ENCODE assay signal across 16 cellular contexts in genomic region chr4:59848457-59848856, GRCh38.
A peak's percentile ranks its signal among the peaks of the same experiment; 100 is the strongest.
DNase-seq lines count a peak whose midpoint lies in the region; ATAC-seq and TF ChIP-seq lines count a peak whose summit lies in the region.
"Had no signal": no experiment of that assay in that cellular context is flagged by ENCODE, and none has a peak within 500 bp of the region (broad histone marks: within the 10 kb centered on the region; RNA-seq: fewer than 3 reads in every experiment).

No MANE protein-coding gene starts in this region.

- H3K4me3 Mint-ChIP-seq in GM23338 (no peak overlapping the region), neural progenitor cell (no peak overlapping the region)
- H3K4me3 Mint-ChIP-seq: CD14-positive monocyte; CD8-positive, alpha-beta T cell had no signal

- H3K9me3 ChIP-seq in neural progenitor cell (ENCODE audit: low read depth): no peaks in the 10 kb centered on the region
- H3K9me3 ChIP-seq in sigmoid colon: no peaks in the 10 kb centered on the region

- H3K9me3 Mint-ChIP-seq in GM23338 (peaks cover 6% of the 10 kb centered on the region; the same call in 2 of the 3 replicates), neural progenitor cell (peaks cover 27% of the 10 kb centered on the region)

- no peaks in the 10 kb centered on the region for H3K9me2 ChIP-seq in GM23338 (ENCODE audit: insufficient read depth)

- no peak for TF ChIP-seq POLR2A in sigmoid colon (IDR thresholded peaks at IDR 0.05)

- no peaks in the 10 kb centered on the region for H3K36me3 ChIP-seq in GM23338 (ENCODE audit: insufficient read depth)
- no peaks in the 10 kb centered on the region for H3K36me3 ChIP-seq in neural progenitor cell
- no peaks in the 10 kb centered on the region for H3K36me3 ChIP-seq in sigmoid colon

- H4K20me1 ChIP-seq in GM23338 (replicated peaks; ENCODE audit: insufficient read depth) (no peaks in the 10 kb centered on the region), neural progenitor cell (ENCODE audit: low read depth) (no peaks in the 10 kb centered on the region)

- no peak overlapping the region for H3K4me2 ChIP-seq in GM23338
- no peak overlapping the region for H3K4me2 ChIP-seq in neural progenitor cell

- H3K27ac Mint-ChIP-seq in GM23338 (no peak overlapping the region), neural progenitor cell (no peak overlapping the region)
- H3K27ac Mint-ChIP-seq: CD14-positive monocyte; CD8-positive, alpha-beta T cell had no signal

- H3K4me1 Mint-ChIP-seq in GM23338 (no peaks in the 10 kb centered on the region), neural progenitor cell (peaks cover 25% of the 10 kb centered on the region)
- H3K4me1 Mint-ChIP-seq: CD14-positive monocyte had no signal

- H2AFZ ChIP-seq in GM23338 (peak overlapping the region; percentile 38; the same call in 1 of the 2 replicates), neural progenitor cell (replicated peaks) (no peak overlapping the region)

- H3K4me3 ChIP-seq in GM23338 (no peak overlapping the region), neural progenitor cell (no peak overlapping the region), sigmoid colon (no peak overlapping the region)

- H3K36me3 Mint-ChIP-seq in GM23338 (ENCODE audit: low read depth) (no peaks in the 10 kb centered on the region), neural progenitor cell (peaks cover 2% of the 10 kb centered on the region)
- H3K36me3 Mint-ChIP-seq: CD14-positive monocyte; CD8-positive, alpha-beta T cell had no signal

- H3K27me3 ChIP-seq in GM23338 (ENCODE audit: insufficient read depth): no peaks in the 10 kb centered on the region
- no peaks in the 10 kb centered on the region for H3K27me3 ChIP-seq in neural progenitor cell
- H3K27me3 ChIP-seq in sigmoid colon: no peaks in the 10 kb centered on the region

- no peak for ATAC-seq in GM23338
- ATAC-seq: CD8-positive, alpha-beta T cell; HCT116 had no signal

- H3K27ac ChIP-seq in GM23338 (ENCODE audit: low read depth) (no peak overlapping the region), neural progenitor cell (no peak overlapping the region), sigmoid colon (no peak overlapping the region)
- H3K27ac ChIP-seq: 22Rv1, HL-60 had no signal

- H3K9ac ChIP-seq in neural progenitor cell: no peak overlapping the region

- H3K27me3 Mint-ChIP-seq in GM23338 (ENCODE audit: insufficient read depth, low read depth, poor library complexity): no peaks in the 10 kb centered on the region
- peaks cover 3% of the 10 kb centered on the region for H3K27me3 Mint-ChIP-seq in neural progenitor cell (ENCODE audit: insufficient read depth, low read depth)

- H3F3A ChIP-seq in GM23338 (replicated peaks; ENCODE audit: low read depth) (no peaks in the 10 kb centered on the region), neural progenitor cell (ENCODE audit: low read depth) (peaks cover 4% of the 10 kb centered on the region)

- WGBS in sigmoid colon, 2 donors: 76 to 84% methylated on average over 2 of the region's 2 CpGs

- H3K79me2 ChIP-seq in GM23338 (replicated peaks; ENCODE audit: insufficient read depth) (no peaks in the 10 kb centered on the region), neural progenitor cell (ENCODE audit: low read depth) (no peaks in the 10 kb centered on the region)

- TF ChIP-seq EP300 in sigmoid colon (IDR thresholded peaks at IDR 0.05): no peak

- intact Hi-C loops in sigmoid colon (cut with DNase I): no loop called here

- TF ChIP-seq CTCF in GM23338 (conservative IDR thresholded peaks at IDR 0.05; ENCODE audit: low read depth in 2 of 2) (no peak), neural progenitor cell (IDR thresholded peaks at IDR 0.05) (no peak), sigmoid colon (IDR thresholded peaks at IDR 0.05) (no peak)

- peak; percentile 13 for DNase-seq in GM23338 (ENCODE audit: low spot score)
- DNase-seq in astrocyte of the hippocampus (ENCODE audit: low read depth, low spot score): peak; percentile 0
- peak; percentile 11 for DNase-seq in iPS DF 4.7 (ENCODE audit: extremely low read depth, low spot score)
- peak; percentile 59 for DNase-seq in neural progenitor cell (ENCODE audit: low spot score)
- no peak for DNase-seq in NCI-H345 treated with DMSO at 0.1 percent for 48 hours (lab: John Stamatoyannopoulos, UW; ENCODE audit: unreplicated experiment)
- DNase-seq in SW 1271 (lab: John Stamatoyannopoulos, UW): no peak
- no peak for DNase-seq in T-helper 2 cell
- DNase-seq in sigmoid colon: no peak
- DNase-seq: CD8-positive, alpha-beta T cell; COR-L47; DND-41; GDM1 had no signal

- H3K4me1 ChIP-seq in GM23338 (ENCODE audit: insufficient read depth) (no peaks in the 10 kb centered on the region), neural progenitor cell (peaks cover 20% of the 10 kb centered on the region), sigmoid colon (no peaks in the 10 kb centered on the region)

TF ChIP-seq in GM23338, 12 proteins besides CTCF, POLR2A, EP300 and RAD21 (continues in another document):
- TF ChIP-seq POLR2AphosphoS5 (IDR thresholded peaks at IDR 0.05; ENCODE audit: low read depth) (no peak), REST (IDR thresholded peaks at IDR 0.05; ENCODE audit: unreplicated experiment) (no peak)

Comparison
In these comparisons a context has a peak if more than half of its experiments do, and no peak if none do; other contexts are left out.
1. DNase-seq: peak in GM23338 (single experiment), astrocyte of the hippocampus (single experiment), iPS DF 4.7 (single experiment) and neural progenitor cell (single experiment); none in NCI-H345 treated with DMSO at 0.1 percent for 48 hours (single experiment), SW 1271 (0 of 2), T-helper 2 cell (0 of 5) and sigmoid colon (single experiment).